1 cellular context compared by ENCODE assay signal in genomic region chrX:152912121-152912520, GRCh38.
TF ChIP-seq lines count a peak whose summit lies in the region.

No MANE protein-coding gene starts in this region.

TF ChIP-seq in GM23338, 12 proteins besides CTCF, POLR2A, EP300 and RAD21 (continued from another document):
- no peak for TF ChIP-seq ZNF462 (CRISPR knock-in tag; IDR thresholded peaks at IDR 0.05)
